In the genomic region with DNA sequence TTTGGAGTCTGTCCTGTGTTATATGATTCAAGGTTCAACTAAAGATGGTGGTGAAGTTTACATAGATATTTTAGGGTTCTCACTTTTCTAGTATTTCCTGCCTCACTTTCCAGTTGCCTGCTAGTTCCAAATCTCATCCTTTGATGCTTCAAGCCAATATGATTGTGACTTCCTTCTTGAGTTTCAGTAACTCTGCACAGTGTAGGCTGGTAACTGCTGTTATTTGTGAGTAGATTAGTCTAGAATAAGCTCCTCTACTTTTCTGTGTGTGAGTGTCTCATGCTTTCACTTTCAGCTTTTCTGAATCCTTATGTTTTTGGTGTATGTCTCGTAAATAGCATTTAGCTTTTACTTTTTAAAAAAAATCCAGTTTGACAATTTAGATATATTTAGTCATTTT, we compare ENCODE assay signal across 12 cellular contexts. TPM values are rescaled to one million over a fixed set of nuclear protein-coding genes. Genes with fewer than 3 reads are reported as not detected.
DNase-seq lines count a peak whose midpoint lies in the region; ATAC-seq and TF ChIP-seq lines count a peak whose summit lies in the region.
"Had no signal": no experiment of that assay in that cellular context is flagged by ENCODE, and none has a peak within 500 bp of the region (broad histone marks: within the 10 kb centered on the region; RNA-seq: fewer than 3 reads in every experiment).

No MANE protein-coding gene starts in this region.

- H3K36me3 Mint-ChIP-seq in CD4-positive, CD25-positive, alpha-beta regulatory T cell = peaks cover 6% of the 10 kb centered on the region
- peaks cover 22% of the 10 kb centered on the region for H3K36me3 Mint-ChIP-seq in T-helper 1 cell treated with Interleukin-12 subunit alpha and Interleukin-12 subunit beta and Interleukin-4 antibody, amounts not matched to agents 30 μg/mL and 1 μg/mL, for 36 hours (ENCODE audit: low read depth)

- no peaks in the 10 kb centered on the region for H3K27me3 Mint-ChIP-seq in CD4-positive, CD25-positive, alpha-beta regulatory T cell
- H3K27me3 Mint-ChIP-seq in T-helper 1 cell treated with Interleukin-12 subunit alpha and Interleukin-12 subunit beta and Interleukin-4 antibody, amounts not matched to agents 30 μg/mL and 1 μg/mL, for 36 hours (ENCODE audit: low read depth) = no peaks in the 10 kb centered on the region

- H3K36me3 ChIP-seq in CD4-positive, CD25-positive, alpha-beta regulatory T cell (ENCODE audit: control insufficient read depth, insufficient read depth, low read length) = no peaks in the 10 kb centered on the region
- peaks cover 0 to 9% (median 0%) of the 10 kb centered on the region in 3 donors for H3K36me3 ChIP-seq in tibial nerve
- H3K36me3 ChIP-seq: BE2C had no signal

- H3K4me1 Mint-ChIP-seq in CD4-positive, CD25-positive, alpha-beta regulatory T cell = peaks cover 26 to 49% (median 31%) of the 10 kb centered on the region in 4 donors
- H3K4me1 Mint-ChIP-seq in T-helper 1 cell treated with Interleukin-12 subunit alpha and Interleukin-12 subunit beta and Interleukin-4 antibody, amounts not matched to agents 30 μg/mL and 1 μg/mL, for 36 hours (ENCODE audit: low read depth) = peaks cover 25% of the 10 kb centered on the region

- ATAC-seq in CD4-positive, CD25-positive, alpha-beta regulatory T cell (ENCODE audit: low read depth in 2 of 2) = no peak
- peak; percentile 81 for ATAC-seq in GM18907 (IDR thresholded peaks at IDR 0.05; ENCODE audit: unreplicated experiment)
- peak; percentile 76 for ATAC-seq in HG02798 (IDR thresholded peaks at IDR 0.05; ENCODE audit: poor library complexity, unreplicated experiment)
- no peak for ATAC-seq in left lobe of liver
- ATAC-seq: body of pancreas had no signal

- no peak overlapping the region for H3K27ac ChIP-seq in CD4-positive, CD25-positive, alpha-beta regulatory T cell (ENCODE audit: insufficient read depth, low read length, poor library complexity, severe bottlenecking)
- H3K27ac ChIP-seq in tibial nerve = no peak overlapping the region
- H3K27ac ChIP-seq: body of pancreas, left ventricle myocardium inferior, skin epidermis had no signal

- TF ChIP-seq CTCF in tibial nerve (IDR thresholded peaks at IDR 0.05) = no peak

- no peaks in the 10 kb centered on the region for H3K9me3 ChIP-seq in CD4-positive, CD25-positive, alpha-beta regulatory T cell (ENCODE audit: control insufficient read depth in 2 of 2, low read length in 2 of 2)
- peaks cover 0 to 3% (median 0%) of the 10 kb centered on the region in 4 donors for H3K9me3 ChIP-seq in tibial nerve
- H3K9me3 ChIP-seq: BE2C had no signal

- no peaks in the 10 kb centered on the region for H3K27me3 ChIP-seq in CD4-positive, CD25-positive, alpha-beta regulatory T cell (ENCODE audit: control insufficient read depth, insufficient read depth, low read length)
- no peaks in the 10 kb centered on the region for H3K27me3 ChIP-seq in tibial nerve
- H3K27me3 ChIP-seq: BE2C, body of pancreas had no signal

- H3K4me3 Mint-ChIP-seq in CD4-positive, CD25-positive, alpha-beta regulatory T cell = no peak overlapping the region
- H3K4me3 Mint-ChIP-seq in T-helper 1 cell treated with Interleukin-12 subunit alpha and Interleukin-12 subunit beta and Interleukin-4 antibody, amounts not matched to agents 30 μg/mL and 1 μg/mL, for 36 hours = peak overlapping the region; percentile 6

- peaks cover 10% of the 10 kb centered on the region for H3K4me1 ChIP-seq in CD4-positive, CD25-positive, alpha-beta regulatory T cell (ENCODE audit: control insufficient read depth, insufficient read depth, low read length, poor library complexity, severe bottlenecking)
- peaks cover 0 to 20% (median 6%) of the 10 kb centered on the region in 4 donors for H3K4me1 ChIP-seq in tibial nerve
- H3K4me1 ChIP-seq: BE2C had no signal

- no peak for TF ChIP-seq EP300 in tibial nerve (IDR thresholded peaks at IDR 0.05)

- H3K4me3 ChIP-seq in CD4-positive, CD25-positive, alpha-beta regulatory T cell (ENCODE audit: low read depth, low read length) = peak overlapping the region; percentile 22
- no peak overlapping the region for H3K4me3 ChIP-seq in tibial nerve
- H3K4me3 ChIP-seq: body of pancreas, left ventricle myocardium inferior, skin epidermis had no signal

- 93 to 96% methylated on average over 1 of the region's 1 CpG for WGBS in tibial nerve, 2 donors

- H3K27ac Mint-ChIP-seq in CD4-positive, CD25-positive, alpha-beta regulatory T cell = peak overlapping the region in 1 of 3 donors; percentile 39
- H3K27ac Mint-ChIP-seq in T-helper 1 cell treated with Interleukin-12 subunit alpha and Interleukin-12 subunit beta and Interleukin-4 antibody, amounts not matched to agents 30 μg/mL and 1 μg/mL, for 36 hours = peak overlapping the region; percentile 19

- TF ChIP-seq POLR2A in tibial nerve (IDR thresholded peaks at IDR 0.05) = no peak

- DNase-seq in CD4-positive, CD25-positive, alpha-beta regulatory T cell = peak in 1 of 3 donors; percentile 34
- DNase-seq in GOT3 (lab: John Stamatoyannopoulos, UW) = no peak
- no peak for DNase-seq in pons (ENCODE audit: low spot score)
- DNase-seq in left lobe of liver (ENCODE audit: low spot score) = no peak
- no peak for DNase-seq in tibial nerve (ENCODE audit: low spot score in 2 of 2)
- DNase-seq: BE2C, body of pancreas, left ventricle myocardium inferior had no signal

- H3K9me3 Mint-ChIP-seq in CD4-positive, CD25-positive, alpha-beta regulatory T cell = peaks cover 0 to 10% (median 2%) of the 10 kb centered on the region in 7 donors
- peaks cover 26% of the 10 kb centered on the region for H3K9me3 Mint-ChIP-seq in T-helper 1 cell treated with Interleukin-12 subunit alpha and Interleukin-12 subunit beta and Interleukin-4 antibody, amounts not matched to agents 30 μg/mL and 1 μg/mL, for 36 hours

RNA-seq across cellular contexts. Expression of a gene that starts 42.6 kb away (rescaled TPM):
- 22.7 TPM for total RNA-seq in CD4-positive, CD25-positive, alpha-beta regulatory T cell
- 10 to 100 TPM; 18.8 to 49.6 (median 29.2) TPM for polyA plus RNA-seq in CD4-positive, CD25-positive, alpha-beta regulatory T cell
- total RNA-seq in left lobe of liver (34.8 TPM), tibial nerve (10 to 100 TPM; 24.3 to 37.5 (median 27.0) TPM)

Comparison
In these comparisons a context has a peak if more than half of its experiments do, and no peak if none do; other contexts are left out.
1. ATAC-seq: peak in GM18907 (single experiment) and HG02798 (single experiment); none in CD4-positive, CD25-positive, alpha-beta regulatory T cell (0 of 2) and left lobe of liver (single experiment).